34 cellular contexts compared by ENCODE assay signal in the genomic region with DNA sequence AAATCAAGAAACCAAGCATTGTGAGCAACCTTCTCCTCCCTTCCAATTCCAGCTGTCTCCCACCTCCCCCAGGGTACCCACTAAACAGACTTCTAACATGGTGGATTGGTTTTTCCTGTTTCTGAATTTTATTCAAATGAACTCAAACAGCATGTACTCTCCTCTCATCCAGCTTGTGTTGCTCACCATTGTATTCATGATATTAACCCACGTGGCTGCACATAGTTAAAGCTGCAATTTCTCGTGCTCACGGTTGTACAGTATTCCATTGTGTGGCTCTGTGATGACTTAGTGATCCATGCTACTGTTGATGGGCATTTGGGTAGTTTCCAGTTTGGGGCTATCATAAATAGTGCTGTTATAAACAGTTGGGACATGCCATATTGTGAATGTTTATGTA.
"Had no signal": no experiment of that assay in that cellular context is flagged by ENCODE, and none has a peak within 500 bp of the region (broad histone marks: within the 10 kb centered on the region; RNA-seq: fewer than 3 reads in every experiment).

No MANE protein-coding gene starts in this region.

- H3K4me1 ChIP-seq: adrenal gland, breast epithelium had no signal

- H3K9me3 Mint-ChIP-seq: activated B cell treated with CpG ODN at 0.5 μM for 24 hours; activated CD4-positive, alpha-beta memory T cell treated with anti-CD3 and anti-CD28 coated beads for 36 hours; activated CD4-positive, alpha-beta T cell treated with anti-CD3 and anti-CD28 coated beads, Interleukin-2, amount 10 ng/mL, durations not matched to agents 24 days and 14 days; activated CD8-positive, alpha-beta T cell treated with anti-CD3 and anti-CD28 coated beads for 36 hours; activated naive CD4-positive, alpha-beta T cell treated with anti-CD3 and anti-CD28 coated beads for 36 hours; activated naive CD4-positive, alpha-beta T cell treated with anti-CD3 and anti-CD28 coated beads, Interleukin-2, amount 50 U/mL, for 72 hours; activated naive CD8-positive, alpha-beta T cell treated with anti-CD3 and anti-CD28 coated beads for 36 hours; activated T-cell treated with anti-CD3 and anti-CD28 coated beads, Interleukin-2, amount 50 U/mL, for 4 hours; activated T-cell treated with anti-CD3 and anti-CD28 coated beads, Interleukin-2, amount 50 U/mL, for 72 hours; activated T-helper 1 cell treated with anti-CD3 and anti-CD28 coated beads, Interleukin-12 subunit alpha, Interleukin-12 subunit beta, Interleukin-2, Interleukin-4 antibody, amounts not matched to agents 30 ng/mL and 10 ng/mL and 1 ng/mL, durations not matched to agents 14 hours and 24 hours and 36 hours; activated T-helper 17 cell treated with anti-CD3 and anti-CD28 coated beads, Interleukin-2, amount 50 U/mL, for 72 hours; T-helper 1 cell treated with Interleukin-12 subunit alpha and Interleukin-12 subunit beta and Interleukin-4 antibody, amounts not matched to agents 30 μg/mL and 1 μg/mL, for 36 hours; T-helper 2 cell treated with Interferon-gamma antibody and Interleukin-4, amounts not matched to agents 5 μg/mL and 100 μg/mL, for 36 hours had no signal

- H3K36me3 Mint-ChIP-seq: activated CD4-positive, alpha-beta memory T cell treated with anti-CD3 and anti-CD28 coated beads for 36 hours; activated naive CD4-positive, alpha-beta T cell treated with anti-CD3 and anti-CD28 coated beads, Interleukin-2, amount 50 U/mL, for 72 hours; activated naive CD8-positive, alpha-beta T cell treated with anti-CD3 and anti-CD28 coated beads for 36 hours had no signal

- DNase-seq: activated B cell treated with CpG ODN at 0.5 μM for 24 hours; activated CD4-positive, alpha-beta memory T cell treated with anti-CD3 and anti-CD28 coated beads for 36 hours; activated CD4-positive, alpha-beta T cell treated with anti-CD3 and anti-CD28 coated beads for 4 hours; activated CD4-positive, alpha-beta T cell treated with anti-CD3 and anti-CD28 coated beads, Interleukin-2, amount 10 ng/mL, durations not matched to agents 24 days and 14 days; activated CD4-positive, alpha-beta T cell treated with anti-CD3 and anti-CD28 coated beads, Interleukin-2, amount 50 U/mL, for 1 hour; activated CD4-positive, alpha-beta T cell treated with anti-CD3 and anti-CD28 coated beads, Interleukin-2, amount 50 U/mL, for 4 hours; activated CD4-positive, CD25-positive, alpha-beta regulatory T cell treated with anti-CD3 and anti-CD28 coated beads, Interleukin-2, amount 50 U/mL, for 72 hours; activated CD8-positive, alpha-beta memory T cell treated with anti-CD3 and anti-CD28 coated beads, Interleukin-2, amount 50 U/mL, for 4 hours; activated CD8-positive, alpha-beta T cell treated with anti-CD3 and anti-CD28 coated beads for 36 hours; activated effector memory CD4-positive, alpha-beta T cell treated with anti-CD3 and anti-CD28 coated beads, Interleukin-2, amount 50 U/mL, for 16 hours; activated gamma-delta T cell treated with Interleukin-2 at 50 U/mL for 16 hours; activated naive CD4-positive, alpha-beta T cell; activated naive CD4-positive, alpha-beta T cell treated with anti-CD3 and anti-CD28 coated beads for 36 hours; activated naive CD4-positive, alpha-beta T cell treated with anti-CD3 and anti-CD28 coated beads, Interleukin-2, amount 50 U/mL, for 16 hours; activated naive CD8-positive, alpha-beta T cell treated with anti-CD3 and anti-CD28 coated beads for 36 hours; activated T-cell treated with anti-CD3 and anti-CD28 coated beads for 4 hours; activated T-cell treated with anti-CD3 and anti-CD28 coated beads, Interleukin-2, amount 50 U/mL, for 1 hour; activated T-cell treated with anti-CD3 and anti-CD28 coated beads, Interleukin-2, amount 50 U/mL, for 4 hours; activated T-cell treated with anti-CD3 and anti-CD28 coated beads, Interleukin-2, amount 50 U/mL, for 72 hours; adrenal gland; amniotic stem cell; aorta; body of pancreas; brain microvascular endothelial cell; central memory CD4-positive, alpha-beta T cell; T-helper 2 cell; T-helper 9 cell had no signal

- H3K4me3 ChIP-seq: adrenal gland, body of pancreas, breast epithelium had no signal

- H3K4me3 Mint-ChIP-seq: activated B cell treated with CpG ODN at 0.5 μM for 24 hours; activated CD4-positive, alpha-beta memory T cell treated with anti-CD3 and anti-CD28 coated beads for 36 hours; activated CD4-positive, alpha-beta T cell treated with anti-CD3 and anti-CD28 coated beads, Interleukin-2, amount 10 ng/mL, durations not matched to agents 24 days and 14 days; activated CD8-positive, alpha-beta T cell treated with anti-CD3 and anti-CD28 coated beads for 36 hours; activated naive CD4-positive, alpha-beta T cell treated with anti-CD3 and anti-CD28 coated beads for 36 hours; activated naive CD8-positive, alpha-beta T cell treated with anti-CD3 and anti-CD28 coated beads for 36 hours; activated T-cell treated with anti-CD3 and anti-CD28 coated beads, Interleukin-2, amount 50 U/mL, for 4 hours; activated T-cell treated with anti-CD3 and anti-CD28 coated beads, Interleukin-2, amount 50 U/mL, for 72 hours; activated T-helper 1 cell treated with anti-CD3 and anti-CD28 coated beads, Interleukin-12 subunit alpha, Interleukin-12 subunit beta, Interleukin-2, Interleukin-4 antibody, amounts not matched to agents 30 ng/mL and 10 ng/mL and 1 ng/mL, durations not matched to agents 14 hours and 24 hours and 36 hours; activated T-helper 17 cell treated with anti-CD3 and anti-CD28 coated beads, Interleukin-2, amount 50 U/mL, for 72 hours; T-helper 1 cell treated with Interleukin-12 subunit alpha and Interleukin-12 subunit beta and Interleukin-4 antibody, amounts not matched to agents 30 μg/mL and 1 μg/mL, for 36 hours; T-helper 2 cell treated with Interferon-gamma antibody and Interleukin-4, amounts not matched to agents 5 μg/mL and 100 μg/mL, for 36 hours had no signal

- H3K27ac Mint-ChIP-seq: activated B cell treated with CpG ODN at 0.5 μM for 24 hours; activated CD4-positive, alpha-beta memory T cell treated with anti-CD3 and anti-CD28 coated beads for 36 hours; activated CD4-positive, alpha-beta T cell treated with anti-CD3 and anti-CD28 coated beads, Interleukin-2, amount 10 ng/mL, durations not matched to agents 24 days and 14 days; activated CD8-positive, alpha-beta T cell treated with anti-CD3 and anti-CD28 coated beads for 36 hours; activated naive CD4-positive, alpha-beta T cell treated with anti-CD3 and anti-CD28 coated beads for 36 hours; activated naive CD4-positive, alpha-beta T cell treated with anti-CD3 and anti-CD28 coated beads, Interleukin-2, amount 50 U/mL, for 72 hours; activated naive CD8-positive, alpha-beta T cell treated with anti-CD3 and anti-CD28 coated beads for 36 hours; activated T-cell treated with anti-CD3 and anti-CD28 coated beads, Interleukin-2, amount 50 U/mL, for 72 hours; activated T-helper 1 cell treated with anti-CD3 and anti-CD28 coated beads, Interleukin-12 subunit alpha, Interleukin-12 subunit beta, Interleukin-2, Interleukin-4 antibody, amounts not matched to agents 30 ng/mL and 10 ng/mL and 1 ng/mL, durations not matched to agents 14 hours and 24 hours and 36 hours; activated T-helper 17 cell treated with anti-CD3 and anti-CD28 coated beads, Interleukin-2, amount 50 U/mL, for 72 hours; T-helper 1 cell treated with Interleukin-12 subunit alpha and Interleukin-12 subunit beta and Interleukin-4 antibody, amounts not matched to agents 30 μg/mL and 1 μg/mL, for 36 hours; T-helper 2 cell treated with Interferon-gamma antibody and Interleukin-4, amounts not matched to agents 5 μg/mL and 100 μg/mL, for 36 hours had no signal

- H3K27ac ChIP-seq: adrenal gland, body of pancreas, brain microvascular endothelial cell, breast epithelium, VCaP had no signal

- H3K4me1 Mint-ChIP-seq: activated B cell treated with CpG ODN at 0.5 μM for 24 hours; activated CD4-positive, alpha-beta T cell treated with anti-CD3 and anti-CD28 coated beads, Interleukin-2, amount 10 ng/mL, durations not matched to agents 24 days and 14 days; activated naive CD8-positive, alpha-beta T cell treated with anti-CD3 and anti-CD28 coated beads for 36 hours; activated T-helper 17 cell treated with anti-CD3 and anti-CD28 coated beads, Interleukin-2, amount 50 U/mL, for 72 hours had no signal

- H3K27me3 ChIP-seq: adrenal gland, body of pancreas, brain microvascular endothelial cell, breast epithelium had no signal

- ATAC-seq: activated CD8-positive, alpha-beta T cell treated with anti-CD3 and anti-CD28 coated beads for 36 hours; activated naive CD4-positive, alpha-beta T cell treated with anti-CD3 and anti-CD28 coated beads, Interleukin-2, amount 50 U/mL, for 72 hours; activated T-cell treated with anti-CD3 and anti-CD28 coated beads, Interleukin-2, amount 50 U/mL, for 4 hours; activated T-cell treated with anti-CD3 and anti-CD28 coated beads, Interleukin-2, amount 50 U/mL, for 72 hours; activated T-helper 17 cell treated with anti-CD3 and anti-CD28 coated beads, Interleukin-2, amount 50 U/mL, for 72 hours; body of pancreas had no signal

- H3K9me3 ChIP-seq: adrenal gland, body of pancreas, breast epithelium had no signal

- H3K36me3 ChIP-seq: adrenal gland, brain microvascular endothelial cell, breast epithelium had no signal

- H3K27me3 Mint-ChIP-seq: activated B cell treated with CpG ODN at 0.5 μM for 24 hours; activated CD4-positive, alpha-beta T cell treated with anti-CD3 and anti-CD28 coated beads, Interleukin-2, amount 10 ng/mL, durations not matched to agents 24 days and 14 days; activated naive CD8-positive, alpha-beta T cell treated with anti-CD3 and anti-CD28 coated beads for 36 hours had no signal
